In the genomic region with DNA sequence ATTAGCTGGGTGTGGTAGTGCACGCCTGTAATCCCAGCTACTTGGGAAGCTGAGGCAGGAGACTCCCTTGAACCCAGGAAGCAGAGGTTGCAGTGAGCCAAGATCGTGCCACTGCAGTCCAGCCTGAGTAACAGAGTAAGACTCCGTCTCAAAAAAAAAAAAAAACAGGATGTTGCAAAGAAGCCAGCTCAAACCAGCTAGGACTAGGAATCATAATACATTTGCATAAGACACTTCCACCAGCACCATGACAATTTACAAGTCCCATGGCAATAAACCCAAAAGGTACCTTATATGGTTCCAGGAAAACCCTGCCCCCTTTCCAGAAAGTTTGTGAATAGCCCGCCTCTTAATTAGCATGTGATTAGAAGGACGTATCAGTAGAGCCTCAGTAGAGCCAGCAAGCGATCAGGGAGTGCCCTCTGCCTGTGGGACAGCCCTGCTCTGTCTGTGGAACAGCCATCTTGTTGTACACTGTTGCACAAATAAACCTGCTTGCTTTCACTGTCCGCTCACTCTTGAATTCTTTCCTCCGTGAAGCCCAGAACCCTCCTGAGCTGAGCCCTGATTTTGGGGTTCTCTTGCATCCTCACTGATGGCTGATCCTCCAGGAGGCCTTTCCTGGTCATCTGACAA, we compare ENCODE assay signal across 17 cellular contexts. TPM values are rescaled to one million over a fixed set of nuclear protein-coding genes. Genes with fewer than 3 reads are reported as not detected.
DNase-seq lines count a peak whose midpoint lies in the region; ATAC-seq and TF ChIP-seq lines count a peak whose summit lies in the region.
"Had no signal": no experiment of that assay in that cellular context is flagged by ENCODE, and none has a peak within 500 bp of the region (broad histone marks: within the 10 kb centered on the region; RNA-seq: fewer than 3 reads in every experiment).

No MANE protein-coding gene starts in this region.

- POLR2A ChIA-PET in CD4-positive, alpha-beta memory T cell (lab: Charles Lee; ENCODE audit: partially characterized antibody), result interaction anchor here (0.8 to 1.9 kb wide), 3 partner anchors 10 to 30 kb away, joined by 3 to 6 read pairs (median 5); no protein-coding TSS in a partner anchor
- POLR2A ChIA-PET in HEK293 (lab: Yijun Ruan, JAX), result no interaction called here

- H3K27me3 ChIP-seq in CD4-positive, alpha-beta memory T cell (ENCODE audit: insufficient read depth, low read length), result no peaks in the 10 kb centered on the region
- H3K27me3 ChIP-seq: stomach had no signal

- H3K9me3 ChIP-seq in CD4-positive, alpha-beta memory T cell (ENCODE audit: control insufficient read depth in 1 of 2, low read length in 2 of 2), result no peaks in the 10 kb centered on the region
- H3K9me3 ChIP-seq in HEK293 (ENCODE audit: control insufficient read depth, insufficient read depth, low read depth, low read length) (no peaks in the 10 kb centered on the region), T-helper 17 cell (ENCODE audit: control insufficient read depth, low read length, poor library complexity, severe bottlenecking) (no peaks in the 10 kb centered on the region)
- H3K9me3 ChIP-seq: stomach had no signal

- H3K36me3 Mint-ChIP-seq in CD4-positive, alpha-beta memory T cell, result no peaks in the 10 kb centered on the region
- no peaks in the 10 kb centered on the region for H3K36me3 Mint-ChIP-seq in T-helper 17 cell (ENCODE audit: low read depth)
- H3K36me3 Mint-ChIP-seq in memory B cell, result no peaks in the 10 kb centered on the region

- H3K27ac Mint-ChIP-seq in CD4-positive, alpha-beta memory T cell, result peak overlapping the region in 4 of 7 donors; percentile 50 to 67 (median 52)
- H3K27ac Mint-ChIP-seq in T-helper 17 cell, result peak overlapping the region; percentile 53
- H3K27ac Mint-ChIP-seq in memory B cell, result no peak overlapping the region
- H3K27ac Mint-ChIP-seq: activated naive CD8-positive, alpha-beta T cell treated with anti-CD3 and anti-CD28 coated beads, Interleukin-2, amount 50 U/mL, for 24 hours had no signal

- peak in 2 of 5 donors; percentile 5 to 14 for DNase-seq in CD4-positive, alpha-beta memory T cell
- DNase-seq in T-helper 17 cell, result no peak
- no peak for DNase-seq in memory B cell (ENCODE audit: low spot score in 2 of 2)
- DNase-seq in NCI-H69 (lab: John Stamatoyannopoulos, UW), result no peak
- DNase-seq: activated naive CD8-positive, alpha-beta T cell treated with anti-CD3 and anti-CD28 coated beads, Interleukin-2, amount 50 U/mL, for 24 hours; central memory CD4-positive, alpha-beta T cell; left ventricle myocardium superior; NCI-H1417; NCI-H510A; T1000 had no signal

- no peaks in the 10 kb centered on the region for H3K9me3 Mint-ChIP-seq in CD4-positive, alpha-beta memory T cell
- H3K9me3 Mint-ChIP-seq in memory B cell, result no peaks in the 10 kb centered on the region
- H3K9me3 Mint-ChIP-seq: activated naive CD8-positive, alpha-beta T cell treated with anti-CD3 and anti-CD28 coated beads, Interleukin-2, amount 50 U/mL, for 24 hours; neural crest cell had no signal

- TF ChIP-seq CTCF in HEK293 (tag by site-specific recombination; IDR thresholded peaks at IDR 0.05), result no peak

- H3K4me3 ChIP-seq in CD4-positive, alpha-beta memory T cell (ENCODE audit: low read length in 2 of 2), result no peak overlapping the region
- no peak overlapping the region for H3K4me3 ChIP-seq in HEK293 (ENCODE audit: low read depth, low read length)
- H3K4me3 ChIP-seq: stomach had no signal

- H3K27ac ChIP-seq in CD4-positive, alpha-beta memory T cell (ENCODE audit: low read depth, low read length), result no peak overlapping the region
- no peak overlapping the region for H3K27ac ChIP-seq in HEK293 (ENCODE audit: extremely low read depth, low read depth, low read length)
- H3K27ac ChIP-seq: epithelial cell of prostate, stomach had no signal

- CTCF ChIA-PET in CD4-positive, alpha-beta memory T cell (lab: Charles Lee; ENCODE audit: partially characterized antibody), result interaction anchor here (2.5 kb wide), 1 partner anchor 10 kb away, joined by 10 read pairs; no protein-coding TSS in a partner anchor
- CTCF ChIA-PET in HEK293 (lab: Yijun Ruan, JAX), result interaction anchor here (0.6 kb wide), 1 partner anchor 451 kb away, joined by 3 read pairs; no protein-coding TSS in a partner anchor

- H3K27me3 Mint-ChIP-seq in CD4-positive, alpha-beta memory T cell, result no peaks in the 10 kb centered on the region
- H3K27me3 Mint-ChIP-seq in T-helper 17 cell (no peaks in the 10 kb centered on the region), memory B cell (peaks cover 4% of the 10 kb centered on the region)
- H3K27me3 Mint-ChIP-seq: activated naive CD8-positive, alpha-beta T cell treated with anti-CD3 and anti-CD28 coated beads, Interleukin-2, amount 50 U/mL, for 24 hours had no signal

- H3K36me3 ChIP-seq in CD4-positive, alpha-beta memory T cell (ENCODE audit: insufficient read depth, low read length), result no peaks in the 10 kb centered on the region
- no peaks in the 10 kb centered on the region for H3K36me3 ChIP-seq in HEK293 (ENCODE audit: control insufficient read depth in 2 of 2, insufficient read depth in 1 of 2, low read length in 2 of 2)
- H3K36me3 ChIP-seq: stomach had no signal

- intact Hi-C loops in CD4-positive, alpha-beta memory T cell (cut with micrococcal nuclease), result loop anchor here (5.0 kb wide), 1 partner anchor 38 kb away; no protein-coding TSS in a partner anchor

- H3K4me1 ChIP-seq in CD4-positive, alpha-beta memory T cell (ENCODE audit: insufficient read depth, low read length), result peaks cover 6% of the 10 kb centered on the region
- no peaks in the 10 kb centered on the region for H3K4me1 ChIP-seq in HEK293 (ENCODE audit: control insufficient read depth, insufficient read depth, low read length)

- H3K4me3 Mint-ChIP-seq in CD4-positive, alpha-beta memory T cell, result no peak overlapping the region
- H3K4me3 Mint-ChIP-seq in T-helper 17 cell (no peak overlapping the region), memory B cell (no peak overlapping the region)
- H3K4me3 Mint-ChIP-seq: activated naive CD8-positive, alpha-beta T cell treated with anti-CD3 and anti-CD28 coated beads, Interleukin-2, amount 50 U/mL, for 24 hours; neural crest cell had no signal

- peak; percentile 61 for ATAC-seq in T-helper 17 cell
- ATAC-seq in memory B cell (ENCODE audit: low read depth), result peak; percentile 59
- ATAC-seq in HG03460 (IDR thresholded peaks at IDR 0.05; ENCODE audit: unreplicated experiment), result no peak
- ATAC-seq in HG03045 (IDR thresholded peaks at IDR 0.05; ENCODE audit: unreplicated experiment), result no peak
- ATAC-seq: activated naive CD8-positive, alpha-beta T cell treated with anti-CD3 and anti-CD28 coated beads, Interleukin-2, amount 50 U/mL, for 24 hours had no signal

- peaks cover 4 to 8% (median 6%) of the 10 kb centered on the region in 4 donors for H3K4me1 Mint-ChIP-seq in CD4-positive, alpha-beta memory T cell
- peaks cover 16% of the 10 kb centered on the region for H3K4me1 Mint-ChIP-seq in T-helper 17 cell
- H3K4me1 Mint-ChIP-seq in memory B cell, result peaks cover 11% of the 10 kb centered on the region
- H3K4me1 Mint-ChIP-seq: neural crest cell had no signal

TF ChIP-seq in HEK293, 187 proteins besides CTCF, POLR2A, EP300 and RAD21 (continues in another document):
- TF ChIP-seq ZNF658 (tag by site-specific recombination; IDR thresholded peaks at IDR 0.05), result no peak
- TF ChIP-seq ZNF768 (tag by site-specific recombination; IDR thresholded peaks at IDR 0.05), result no peak
- TF ChIP-seq, protein P1, sequence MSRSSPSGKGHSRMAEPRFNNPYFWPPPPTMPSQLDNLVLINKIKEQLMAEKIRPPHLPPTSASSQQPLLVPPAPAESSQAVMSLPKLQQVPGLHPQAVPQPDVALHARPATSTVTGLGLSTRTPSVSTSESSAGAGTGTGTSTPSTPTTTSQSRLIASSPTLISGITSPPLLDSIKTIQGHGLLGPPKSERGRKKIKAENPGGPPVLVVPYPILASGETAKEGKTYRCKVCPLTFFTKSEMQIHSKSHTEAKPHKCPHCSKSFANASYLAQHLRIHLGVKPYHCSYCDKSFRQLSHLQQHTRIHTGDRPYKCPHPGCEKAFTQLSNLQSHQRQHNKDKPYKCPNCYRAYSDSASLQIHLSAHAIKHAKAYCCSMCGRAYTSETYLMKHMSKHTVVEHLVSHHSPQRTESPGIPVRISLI (tag by site-specific recombination; IDR thresholded peaks at IDR 0.05), result no peak
- TF ChIP-seq ZNF707 (tag by site-specific recombination; IDR thresholded peaks at IDR 0.05), result no peak
- TF ChIP-seq ZEB2 (tag by site-specific recombination; IDR thresholded peaks at IDR 0.05), result no peak

RNA-seq across cellular contexts. Expression of a gene that starts 14.1 kb away (rescaled TPM):
- not detected for total RNA-seq in CD4-positive, alpha-beta memory T cell
- polyA plus RNA-seq in CD4-positive, alpha-beta memory T cell, result not detected
- total RNA-seq in T-helper 17 cell, result under 1 TPM; 0.07 to 0.13 TPM
- total RNA-seq: neural crest cell had no signal

RNA-seq across cellular contexts. Expression of a gene that starts 18.0 kb away (rescaled TPM):
- not detected for total RNA-seq in CD4-positive, alpha-beta memory T cell
- polyA plus RNA-seq in CD4-positive, alpha-beta memory T cell, result not detected
- not detected for total RNA-seq in T-helper 17 cell
- total RNA-seq: left ventricle myocardium superior, neural crest cell, RPMI7951, stomach had no signal

RNA-seq across cellular contexts. Expression of a gene that starts 29.1 kb away (rescaled TPM):
- 10 to 100 TPM; 67.5 to 70.0 TPM for total RNA-seq in CD4-positive, alpha-beta memory T cell
- polyA plus RNA-seq in CD4-positive, alpha-beta memory T cell, result 10 to 100 TPM; 53.8 to 86.9 TPM
- total RNA-seq in T-helper 17 cell, result 10 to 100 TPM; 49.7 to 53.7 TPM

RNA-seq across cellular contexts. Expression of a gene that starts 30.2 kb away (rescaled TPM):
- total RNA-seq in CD4-positive, alpha-beta memory T cell, result 1 to 10 TPM; 9.1 to 9.9 TPM
- 1 to 10 TPM in 1 of 2 donors, under 1 TPM in 1; 0.12 to 3.5 TPM for polyA plus RNA-seq in CD4-positive, alpha-beta memory T cell
- 10 to 100 TPM; 12.6 to 13.6 TPM for total RNA-seq in T-helper 17 cell
- total RNA-seq: RPMI7951 had no signal

RNA-seq across cellular contexts. Expression of a gene that starts 32.8 kb away (rescaled TPM):
- total RNA-seq in CD4-positive, alpha-beta memory T cell, result 10 to 100 TPM; 62.1 to 63.6 TPM
- polyA plus RNA-seq in CD4-positive, alpha-beta memory T cell, result 10 to 100 TPM; 16.8 to 33.7 TPM
- 10 to 100 TPM; 44.6 to 57.1 TPM for total RNA-seq in T-helper 17 cell

Comparison
In these comparisons a context has a peak if more than half of its experiments do, and no peak if none do; other contexts are left out.
1. ATAC-seq: peak in T-helper 17 cell (single experiment) and memory B cell (single experiment); none in HG03460 (single experiment) and HG03045 (single experiment).